Comparison of ENCODE assay signal across 21 cellular contexts in genomic region chr22:21032843-21033688, GRCh38. TPM values are rescaled to one million over a fixed set of nuclear protein-coding genes. Genes with fewer than 3 reads are reported as not detected.
DNase-seq lines count a peak whose midpoint lies in the region; ATAC-seq, FAIRE-seq and TF ChIP-seq lines count a peak whose summit lies in the region.
"Had no signal": no experiment of that assay in that cellular context is flagged by ENCODE, and none has a peak within 500 bp of the region (broad histone marks: within the 10 kb centered on the region; RNA-seq: fewer than 3 reads in every experiment).

No MANE protein-coding gene starts in this region.

- CTCF ChIA-PET in H1 (lab: Charles Lee; ENCODE audit: partially characterized antibody) = interaction anchor here (1.1 to 5.5 kb wide), 4 partner anchors 12 to 19 kb away, joined by 3 to 37 read pairs (median 4); partner anchors contain the start of gene LRRC74B

- H3K4me1 ChIP-seq in H1 (replicated peaks in 1 of 4; ENCODE audit: control insufficient read depth in 3 of 4, insufficient read depth in 4 of 4, low read length in 3 of 4) = peaks cover 0 to 4% (median 2%) of the 10 kb centered on the region in 4 experiments; a peak in 3 of 7 replicates
- H3K4me1 ChIP-seq in suprapubic skin = peaks cover 20% of the 10 kb centered on the region
- H3K4me1 ChIP-seq: pancreas had no signal

- no peak overlapping the region for H3K23ac ChIP-seq in H1 (ENCODE audit: insufficient read length)

- H3K9me3 ChIP-seq in H1 (ENCODE audit: insufficient read depth in 2 of 2, low read depth in 1 of 2, low read length in 1 of 2) = no peaks in the 10 kb centered on the region
- H3K9me3 ChIP-seq in suprapubic skin = no peaks in the 10 kb centered on the region
- H3K9me3 ChIP-seq: A549, pancreas had no signal

- H3K36me3 Mint-ChIP-seq in mesothelial cell of epicardium = no peaks in the 10 kb centered on the region
- H3K36me3 Mint-ChIP-seq: brain; CD8-positive, alpha-beta memory T cell had no signal

- 0 out of 2 replicates have a peak overlapping the region, but pooled peaks have one; percentile 32 for H2BK20ac ChIP-seq in H1 (ENCODE audit: low read length)

- H3K27ac ChIP-seq in H1 (ENCODE audit: low read depth, low read length) (no peak overlapping the region), suprapubic skin (no peak overlapping the region)
- H3K27ac ChIP-seq: A549, HL-60, pancreas had no signal

- no peak overlapping the region for H4K91ac ChIP-seq in H1 (replicated peaks; ENCODE audit: insufficient read length, low read length)

- H2BK12ac ChIP-seq in H1 (ENCODE audit: low read depth, low read length) = 0 out of 2 replicates have a peak overlapping the region, but pooled peaks have one; percentile 39

- H2AFZ ChIP-seq in H1 (ENCODE audit: low read length) = peak overlapping the region; percentile 89

- no peak overlapping the region for H2BK120ac ChIP-seq in H1 (replicated peaks; ENCODE audit: low read depth, low read length)

- no peak overlapping the region for H2BK15ac ChIP-seq in H1 (ENCODE audit: low read length)

- POLR2A ChIA-PET in H1 (lab: Charles Lee; ENCODE audit: partially characterized antibody) = no interaction called here

- DNase-seq in Right ventricle myocardium superior (no peak), left ventricle myocardium superior (no peak), H1 (ENCODE audit: low read depth in 1 of 2, low spot score in 2 of 2) (no peak), mesothelial cell of epicardium (ENCODE audit: low spot score in 2 of 2, unreplicated experiment in 2 of 2) (no peak), suprapubic skin (ENCODE audit: low spot score in 2 of 2) (no peak), NCI-H2107 (lab: John Stamatoyannopoulos, UW) (no peak), HPDE6-E6E7 (ENCODE audit: extremely low spot score) (no peak), DMS53 treated with DMSO at 0.1 percent for 48 hours (lab: John Stamatoyannopoulos, UW; ENCODE audit: unreplicated experiment) (no peak)
- DNase-seq: activated CD8-positive, alpha-beta T cell treated with anti-CD3 and anti-CD28 coated beads for 36 hours; CD8-positive, alpha-beta memory T cell; midbrain; NCI-H446 treated with DMSO at 0.1 percent for 48 hours; stimulated activated CD4-positive, alpha-beta T cell treated with anti-CD3 and anti-CD28 coated beads, Interleukin-12 subunit alpha, Interleukin-12 subunit beta, amount 100 ng/mL, for 4 hours had no signal

- H3K56ac ChIP-seq in H1 (replicated peaks; ENCODE audit: insufficient read length, low read depth, low read length) = no peak overlapping the region

- peak overlapping the region; percentile 60 for H3K4me3 Mint-ChIP-seq in mesothelial cell of epicardium
- H3K4me3 Mint-ChIP-seq: activated T-helper 17 cell treated with anti-CD3 and anti-CD28 coated beads, Interleukin-2, amount 50 U/mL, for 72 hours had no signal

- peaks cover 9% of the 10 kb centered on the region; the same call in 1 of the 2 replicates for H3K23me2 ChIP-seq in H1 (ENCODE audit: low read depth, low read length)

- H3K9me3 Mint-ChIP-seq in mesothelial cell of epicardium = no peaks in the 10 kb centered on the region
- H3K9me3 Mint-ChIP-seq: activated CD8-positive, alpha-beta T cell treated with anti-CD3 and anti-CD28 coated beads for 36 hours; activated T-helper 17 cell treated with anti-CD3 and anti-CD28 coated beads, Interleukin-2, amount 50 U/mL, for 72 hours; CD8-positive, alpha-beta memory T cell had no signal

- TF ChIP-seq RAD21 in H1 (IDR thresholded peaks at IDR 0.05 in 1 of 2, conservative IDR thresholded peaks at IDR 0.05 in 1 of 2; ENCODE audit: low read depth in 2 of 2, low read length in 2 of 2) = no peak

- H3K27me3 ChIP-seq in H1 (replicated peaks in 1 of 4; ENCODE audit: control insufficient read depth in 3 of 4, extremely low read depth in 1 of 4, insufficient read depth in 3 of 4, low read length in 3 of 4) = peaks cover 6 to 31% (median 26%) of the 10 kb centered on the region in 4 experiments
- H3K27me3 ChIP-seq in suprapubic skin = peaks cover 29% of the 10 kb centered on the region
- H3K27me3 ChIP-seq: pancreas had no signal

- H3K79me1 ChIP-seq in H1 (ENCODE audit: low read depth, low read length) = no peaks in the 10 kb centered on the region

- H3K36me3 ChIP-seq in H1 (ENCODE audit: control insufficient read depth in 2 of 4, insufficient read depth in 4 of 4, low read length in 3 of 4) (no peaks in the 10 kb centered on the region), suprapubic skin (no peaks in the 10 kb centered on the region)
- H3K36me3 ChIP-seq: pancreas had no signal

- no peak for FAIRE-seq in H1 (lab: Jason Lieb, UNC)
- FAIRE-seq: A549, G401.6, GM12892, pancreas had no signal

- no peak for TF ChIP-seq EP300 in H1 (IDR thresholded peaks at IDR 0.05; ENCODE audit: borderline replicate concordance in 1 of 2, low read depth in 2 of 2, low read length in 2 of 2)
- TF ChIP-seq EP300 in suprapubic skin (IDR thresholded peaks at IDR 0.05) = no peak

- H4K8ac ChIP-seq in H1 (ENCODE audit: extremely low read depth, insufficient read depth, low read length) = no peak overlapping the region; the same call in 1 of the 2 replicates

- peak; percentile 9 for ATAC-seq in Right ventricle myocardium superior (ENCODE audit: poor library complexity)
- ATAC-seq in left ventricle myocardium superior = no peak
- ATAC-seq: A549 had no signal

- H3K4me1 Mint-ChIP-seq in mesothelial cell of epicardium = peaks cover 26% of the 10 kb centered on the region
- H3K4me1 Mint-ChIP-seq: activated T-helper 17 cell treated with anti-CD3 and anti-CD28 coated beads, Interleukin-2, amount 50 U/mL, for 72 hours had no signal

- H4K5ac ChIP-seq in H1 (ENCODE audit: insufficient read length, low read depth, low read length) = no peak overlapping the region

- no peaks in the 10 kb centered on the region for H3K79me2 ChIP-seq in H1 (ENCODE audit: control insufficient read depth in 1 of 2, insufficient read depth in 2 of 2, low read length in 2 of 2)

- peak overlapping the region; percentile 45 to 70 (median 49) for H3K4me3 ChIP-seq in H1 (ENCODE audit: extremely low read depth in 1 of 4, insufficient read depth in 2 of 4, low read depth in 3 of 4, low read length in 4 of 4)
- peak overlapping the region; percentile 42 for H3K4me3 ChIP-seq in suprapubic skin
- H3K4me3 ChIP-seq: A549 had no signal

- no peak overlapping the region for H3K4ac ChIP-seq in H1 (replicated peaks; ENCODE audit: insufficient read length, low read depth, low read length)

- H3K27me3 Mint-ChIP-seq in mesothelial cell of epicardium (ENCODE audit: low read depth) = peaks cover 6% of the 10 kb centered on the region

- no peak overlapping the region for H3K14ac ChIP-seq in H1 (ENCODE audit: insufficient read length)

- 72% methylated on average over 13 of the region's 13 CpGs; no CpG with 5 or more reads in 1 of the 2 experiments for WGBS in H1 (ENCODE audit: extremely low coverage in 1 of 2, insufficient coverage in 1 of 2, insufficient read length in 1 of 2, insufficient replicate concordance in 2 of 2, low coverage in 1 of 2, low lambda C conversion rate in 2 of 2, missing lambda C conversion rate in 1 of 2), 2 experiments
- 84% methylated on average over 7 of the region's 13 CpGs for WGBS in suprapubic skin

- H3K27ac Mint-ChIP-seq in mesothelial cell of epicardium = no peak overlapping the region
- H3K27ac Mint-ChIP-seq: activated CD8-positive, alpha-beta T cell treated with anti-CD3 and anti-CD28 coated beads for 36 hours; activated T-helper 17 cell treated with anti-CD3 and anti-CD28 coated beads, Interleukin-2, amount 50 U/mL, for 72 hours had no signal

- no peaks in the 10 kb centered on the region for H4K20me1 ChIP-seq in H1 (replicated peaks in 1 of 2; ENCODE audit: control insufficient read depth in 1 of 2, insufficient read depth in 2 of 2, low read length in 2 of 2)

- no peak overlapping the region for H3K9ac ChIP-seq in H1 (replicated peaks in 1 of 4; ENCODE audit: extremely low read depth in 1 of 4, low read depth in 3 of 4, low read length in 3 of 4)

- H2AK5ac ChIP-seq in H1 (ENCODE audit: low read depth, low read length) = no peak overlapping the region

- peak overlapping the region; percentile 32 for H3K18ac ChIP-seq in H1 (ENCODE audit: extremely low read depth, low read length)

- no peak overlapping the region for H2BK5ac ChIP-seq in H1 (ENCODE audit: low read depth, low read length)

- peak overlapping the region; percentile 65 to 78 for H3K4me2 ChIP-seq in H1 (ENCODE audit: insufficient read depth in 1 of 2, low read depth in 2 of 2, low read length in 2 of 2)
- H3K4me2 ChIP-seq: A549 had no signal

- no peak for TF ChIP-seq CTCF in H1 (IDR thresholded peaks at IDR 0.05; ENCODE audit: control extremely low read depth in 1 of 3, insufficient read depth in 1 of 3, low read depth in 1 of 3, low read length in 3 of 3)
- TF ChIP-seq CTCF in mesothelial cell of epicardium (IDR thresholded peaks at IDR 0.05; ENCODE audit: unreplicated experiment) = no peak
- TF ChIP-seq CTCF in suprapubic skin (IDR thresholded peaks at IDR 0.05) = no peak

- intact Hi-C loops in Right ventricle myocardium superior (cut with DNase I) = no loop called here
- intact Hi-C loops in left ventricle myocardium superior (cut with micrococcal nuclease) = no loop called here

- TF ChIP-seq POLR2A in H1 (IDR thresholded peaks at IDR 0.05; ENCODE audit: control extremely low read depth in 1 of 2, low read depth in 2 of 2, low read length in 2 of 2) = no peak
- no peak for TF ChIP-seq POLR2A in suprapubic skin (IDR thresholded peaks at IDR 0.05)

RNA-seq across cellular contexts. Expression of gene SLC7A4, which starts 0.7 kb away (rescaled TPM):
- 0.16 TPM for total RNA-seq in Right ventricle myocardium superior
- total RNA-seq in left ventricle myocardium superior = 0.30 TPM
- total RNA-seq in H1 (2021; fragmentation: NEBNext Ultra II Directional; extraction: Animal tissue kit (Norgen Biotek cat#: 25700)) = 0.27 TPM in 1 of 2 replicates, not detected in the other
- 0.88 and 0.92 TPM in 2 replicates for polyA plus RNA-seq in H1 (2011; rRNA removed)
- polyA plus RNA-seq in H1 (2011; cell fraction: cytosol; rRNA removed) = 0.25 TPM
- 0.40 TPM for polyA plus RNA-seq in H1 (2011; cell fraction: nucleus; rRNA removed)
- polyA plus RNA-seq in H1 (2012, experiment 1 of 2) = 0.15 to 0.61 TPM (median 0.48 TPM) in 4 replicates
- polyA plus RNA-seq in H1 (2012, experiment 2 of 2) = 0.38 TPM
- 0.41 TPM for polyA plus RNA-seq in H1 (2013, experiment 1 of 2)
- polyA plus RNA-seq in H1 (2013, experiment 2 of 2) = 0.39 TPM
- 0.32 and 0.66 TPM in 2 replicates for polyA minus RNA-seq in H1 (2011; rRNA and poly(A)+ RNA removed)
- polyA minus RNA-seq in H1 (2011; cell fraction: cytosol; rRNA and poly(A)+ RNA removed) = not detected
- 1.2 TPM for polyA minus RNA-seq in H1 (2011; cell fraction: nucleus; rRNA and poly(A)+ RNA removed)
- 3.2 to 3.7 TPM (median 3.2 TPM) in 3 replicates for total RNA-seq in mesothelial cell of epicardium
- 1 to 10 TPM in 3 of 4 donors, under 1 TPM in 1; 0.48 to 2.2 (median 1.6) TPM for total RNA-seq in suprapubic skin
- total RNA-seq: activated CD8-positive, alpha-beta T cell treated with anti-CD3 and anti-CD28 coated beads for 36 hours; activated T-helper 17 cell treated with anti-CD3 and anti-CD28 coated beads, Interleukin-2, amount 50 U/mL, for 72 hours; dermis microvascular lymphatic vessel endothelial cell had no signal
- polyA plus RNA-seq: A549 had no signal

RNA-seq across cellular contexts. Expression of gene LRRC74B, which starts 12.7 kb away (rescaled TPM):
- total RNA-seq in Right ventricle myocardium superior = not detected
- total RNA-seq in left ventricle myocardium superior = not detected
- not detected in 2 replicates for total RNA-seq in H1 (2021; fragmentation: NEBNext Ultra II Directional; extraction: Animal tissue kit (Norgen Biotek cat#: 25700))
- 0.03 TPM in 1 of 2 replicates, not detected in the other for polyA plus RNA-seq in H1 (2011; rRNA removed)
- polyA plus RNA-seq in H1 (2011; cell fraction: cytosol; rRNA removed) = 0.05 TPM
- polyA plus RNA-seq in H1 (2011; cell fraction: nucleus; rRNA removed) = 0.03 TPM
- not detected in 4 replicates for polyA plus RNA-seq in H1 (2012, experiment 1 of 2)
- polyA plus RNA-seq in H1 (2012, experiment 2 of 2) = not detected
- under 0.01 TPM for polyA plus RNA-seq in H1 (2013, experiment 1 of 2)
- polyA plus RNA-seq in H1 (2013, experiment 2 of 2) = not detected
- 0.10 TPM in 1 of 2 replicates, not detected in the other for polyA minus RNA-seq in H1 (2011; rRNA and poly(A)+ RNA removed)
- not detected for polyA minus RNA-seq in H1 (2011; cell fraction: cytosol; rRNA and poly(A)+ RNA removed)
- polyA minus RNA-seq in H1 (2011; cell fraction: nucleus; rRNA and poly(A)+ RNA removed) = not detected
- 0.18 TPM in 1 of 3 replicates, not detected in the others for total RNA-seq in mesothelial cell of epicardium
- total RNA-seq in suprapubic skin = not detected
- total RNA-seq: activated CD8-positive, alpha-beta T cell treated with anti-CD3 and anti-CD28 coated beads for 36 hours; activated T-helper 17 cell treated with anti-CD3 and anti-CD28 coated beads, Interleukin-2, amount 50 U/mL, for 72 hours; CD8-positive, alpha-beta memory T cell; dermis microvascular lymphatic vessel endothelial cell; pancreas had no signal
- polyA plus RNA-seq: CD8-positive, alpha-beta memory T cell had no signal

RNA-seq across cellular contexts. Expression of gene P2RX6, which starts 18.1 kb away (rescaled TPM):
- total RNA-seq in Right ventricle myocardium superior (3.9 TPM), left ventricle myocardium superior (1.8 TPM), mesothelial cell of epicardium (0.72 to 1.1 TPM (median 0.88 TPM) in 3 replicates), suprapubic skin (1 to 10 TPM in 3 of 4 donors, under 1 TPM in 1; 0.21 to 3.1 (median 1.0) TPM)
- not detected in 2 replicates for total RNA-seq in H1 (2021; fragmentation: NEBNext Ultra II Directional; extraction: Animal tissue kit (Norgen Biotek cat#: 25700))
- polyA plus RNA-seq in H1 (2011; rRNA removed) = 0.09 and 0.16 TPM in 2 replicates
- polyA plus RNA-seq in H1 (2011; cell fraction: cytosol; rRNA removed) = 0.23 TPM
- 1.5 TPM for polyA plus RNA-seq in H1 (2011; cell fraction: nucleus; rRNA removed)
- 0.11 to 0.25 TPM (median 0.20 TPM) in 4 replicates for polyA plus RNA-seq in H1 (2012, experiment 1 of 2)
- polyA plus RNA-seq in H1 (2012, experiment 2 of 2) = 0.05 TPM
- polyA plus RNA-seq in H1 (2013, experiment 1 of 2) = 0.10 TPM
- 0.09 TPM for polyA plus RNA-seq in H1 (2013, experiment 2 of 2)
- 0.19 and 0.49 TPM in 2 replicates for polyA minus RNA-seq in H1 (2011; rRNA and poly(A)+ RNA removed)
- polyA minus RNA-seq in H1 (2011; cell fraction: cytosol; rRNA and poly(A)+ RNA removed) = not detected
- not detected for polyA minus RNA-seq in H1 (2011; cell fraction: nucleus; rRNA and poly(A)+ RNA removed)
- total RNA-seq: dermis microvascular lymphatic vessel endothelial cell had no signal

RNA-seq across cellular contexts. Expression of gene THAP7, which starts 31.1 kb away (rescaled TPM):
- total RNA-seq in Right ventricle myocardium superior (19.4 TPM), left ventricle myocardium superior (18.0 TPM), mesothelial cell of epicardium (19.7 to 22.8 TPM (median 22.0 TPM) in 3 replicates), suprapubic skin (10 to 100 TPM; 33.9 to 57.0 (median 37.4) TPM)
- 16.2 and 16.9 TPM in 2 replicates for total RNA-seq in H1 (2021; fragmentation: NEBNext Ultra II Directional; extraction: Animal tissue kit (Norgen Biotek cat#: 25700))
- polyA plus RNA-seq in H1 (2011; rRNA removed) = 32.5 and 40.1 TPM in 2 replicates
- polyA plus RNA-seq in H1 (2011; cell fraction: cytosol; rRNA removed) = 32.0 TPM
- polyA plus RNA-seq in H1 (2011; cell fraction: nucleus; rRNA removed) = 35.8 TPM
- 8.4 to 24.4 TPM (median 15.6 TPM) in 4 replicates for polyA plus RNA-seq in H1 (2012, experiment 1 of 2)
- polyA plus RNA-seq in H1 (2012, experiment 2 of 2) = 16.3 TPM
- polyA plus RNA-seq in H1 (2013, experiment 1 of 2) = 21.9 TPM
- polyA plus RNA-seq in H1 (2013, experiment 2 of 2) = 20.4 TPM
- polyA minus RNA-seq in H1 (2011; rRNA and poly(A)+ RNA removed) = 11.5 and 14.1 TPM in 2 replicates
- polyA minus RNA-seq in H1 (2011; cell fraction: cytosol; rRNA and poly(A)+ RNA removed) = 8.6 TPM
- 40.2 TPM for polyA minus RNA-seq in H1 (2011; cell fraction: nucleus; rRNA and poly(A)+ RNA removed)

RNA-seq across cellular contexts. Expression of gene LZTR1, which starts 51.0 kb away (rescaled TPM):
- total RNA-seq in Right ventricle myocardium superior = 24.7 TPM
- total RNA-seq in left ventricle myocardium superior = 24.4 TPM
- 29.8 and 31.0 TPM in 2 replicates for total RNA-seq in H1 (2021; fragmentation: NEBNext Ultra II Directional; extraction: Animal tissue kit (Norgen Biotek cat#: 25700))
- polyA plus RNA-seq in H1 (2011; rRNA removed) = 22.3 and 32.4 TPM in 2 replicates
- 24.8 TPM for polyA plus RNA-seq in H1 (2011; cell fraction: cytosol; rRNA removed)
- polyA plus RNA-seq in H1 (2011; cell fraction: nucleus; rRNA removed) = 124 TPM
- polyA plus RNA-seq in H1 (2012, experiment 1 of 2) = 19.9 to 28.5 TPM (median 23.0 TPM) in 4 replicates
- 16.9 TPM for polyA plus RNA-seq in H1 (2012, experiment 2 of 2)
- 12.5 TPM for polyA plus RNA-seq in H1 (2013, experiment 1 of 2)
- 12.5 TPM for polyA plus RNA-seq in H1 (2013, experiment 2 of 2)
- 23.5 and 30.5 TPM in 2 replicates for polyA minus RNA-seq in H1 (2011; rRNA and poly(A)+ RNA removed)
- polyA minus RNA-seq in H1 (2011; cell fraction: cytosol; rRNA and poly(A)+ RNA removed) = 10.6 TPM
- polyA minus RNA-seq in H1 (2011; cell fraction: nucleus; rRNA and poly(A)+ RNA removed) = 63.0 TPM
- total RNA-seq in mesothelial cell of epicardium = 92.3 to 101 TPM (median 97.3 TPM) in 3 replicates
- 10 to 100 TPM; 29.3 to 75.6 (median 46.9) TPM for total RNA-seq in suprapubic skin
